8 cellular contexts compared by ENCODE assay signal in the genomic region with DNA sequence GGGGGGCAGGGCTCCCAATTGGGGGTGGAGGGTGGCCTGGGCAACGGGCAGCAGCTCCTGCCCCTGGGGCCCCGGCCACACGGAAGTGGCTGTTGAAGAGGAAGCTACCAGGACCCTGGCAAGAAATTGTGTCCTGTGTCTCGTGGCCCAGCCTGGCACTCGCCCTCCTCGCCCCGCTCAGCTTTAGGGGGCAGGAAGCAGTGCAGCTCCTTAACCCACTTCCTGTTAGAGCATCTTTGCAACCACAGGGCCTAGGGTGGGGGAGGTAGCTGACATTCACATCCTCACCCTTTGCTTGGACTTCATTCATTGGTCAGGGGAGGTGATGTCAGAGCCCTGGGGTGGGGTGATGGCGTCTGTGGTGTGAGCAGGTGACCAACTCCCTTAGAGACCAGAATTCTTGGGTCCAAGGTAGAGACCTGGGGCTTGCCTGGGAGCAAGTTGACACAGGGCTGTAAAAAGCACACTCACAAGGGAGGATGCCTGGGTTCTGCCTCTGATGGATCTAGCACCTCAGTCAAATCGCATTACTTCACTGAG. TPM values are rescaled to one million over a fixed set of nuclear protein-coding genes. Genes with fewer than 3 reads are reported as not detected.
DNase-seq lines count a peak whose midpoint lies in the region; ATAC-seq and TF ChIP-seq lines count a peak whose summit lies in the region.

Gene ARHGAP30 (minus strand): TSS at position 161 of the 540 bp plus-strand sequence. CDS start 267 bp downstream, outside the sequence.

- peak within 1 kb of the TSS in 1 of 2 donors; percentile 89 for H3K27ac ChIP-seq in lung (ENCODE audit: low read depth in 1 of 2, low read length in 1 of 2)

- no peaks in the 10 kb centered on the region for H3K36me3 ChIP-seq in lung (ENCODE audit: control insufficient read depth in 2 of 2, insufficient read depth in 2 of 2, low read length in 2 of 2)

- peak; percentile 92 for DNase-seq in activated effector memory CD4-positive, alpha-beta T cell treated with anti-CD3 and anti-CD28 coated beads, Interleukin-2, amount 50 U/mL, for 16 hours
- peak; percentile 77 for DNase-seq in lung (ENCODE audit: low spot score)
- peak; percentile 54 to 67 for DNase-seq in stimulated activated CD8-positive, alpha-beta memory T cell treated with anti-CD3 and anti-CD28 coated beads, Interleukin-4, amount 100 ng/mL, for 1 hour (ENCODE audit: low read depth in 2 of 2, low spot score in 1 of 2)
- no peak for DNase-seq in LoVo (ENCODE audit: low spot score)
- DNase-seq in SHP77 (lab: John Stamatoyannopoulos, UW): no peak

- TF ChIP-seq CTCF in lung (IDR thresholded peaks at IDR 0.05; ENCODE audit: control extremely low read depth, extremely low read depth): no peak

- peak within 1 kb of the TSS; percentile 37 for H3K4me3 ChIP-seq in lung

- ATAC-seq in GM18498 (IDR thresholded peaks at IDR 0.05; ENCODE audit: unreplicated experiment) (peak; percentile 87), HG02840 (IDR thresholded peaks at IDR 0.05; ENCODE audit: low FRiP score, unreplicated experiment) (peak; percentile 81), lung (ENCODE audit: insufficient read depth, low FRiP score) (peak; percentile 65)

- peaks cover 0 to 2% of the 10 kb centered on the region in 2 donors for H3K4me1 ChIP-seq in lung (ENCODE audit: control insufficient read depth in 2 of 2, insufficient read depth in 2 of 2, low read length in 2 of 2)

- no peaks in the 10 kb centered on the region for H3K9me3 ChIP-seq in lung (ENCODE audit: control insufficient read depth in 2 of 2, insufficient read depth in 1 of 2, low read length in 1 of 2)

- peak; percentile 96 for TF ChIP-seq POLR2A in Raji (IDR thresholded peaks at IDR 0.05; ENCODE audit: insufficient read depth, low read depth, low read length)

- 34 to 62% methylated on average over 9 of the region's 9 CpGs for WGBS in lung, 2 donors

- no peaks in the 10 kb centered on the region for H3K27me3 ChIP-seq in lung (ENCODE audit: control insufficient read depth, insufficient read depth)

RNA-seq across cellular contexts. Expression of gene ARHGAP30, which starts in this region (rescaled TPM):
- 10 to 100 TPM; 10.5 to 49.5 TPM for total RNA-seq in lung
- 10 to 100 TPM; 18.1 to 66.3 TPM for polyA plus RNA-seq in lung

Comparison
In these comparisons a context has a peak if more than half of its experiments do, and no peak if none do; other contexts are left out.
1. DNase-seq: peak in activated effector memory CD4-positive, alpha-beta T cell treated with anti-CD3 and anti-CD28 coated beads, Interleukin-2, amount 50 U/mL, for 16 hours (single experiment), lung (single experiment) and stimulated activated CD8-positive, alpha-beta memory T cell treated with anti-CD3 and anti-CD28 coated beads, Interleukin-4, amount 100 ng/mL, for 1 hour (2 of 2); none in LoVo (single experiment) and SHP77 (0 of 2).
2. Peak in every context shown above with its lines, with median percentiles within 50 percentile points of each other: ATAC-seq.